ENCODE assay signal across 23 cellular contexts in the genomic region with DNA sequence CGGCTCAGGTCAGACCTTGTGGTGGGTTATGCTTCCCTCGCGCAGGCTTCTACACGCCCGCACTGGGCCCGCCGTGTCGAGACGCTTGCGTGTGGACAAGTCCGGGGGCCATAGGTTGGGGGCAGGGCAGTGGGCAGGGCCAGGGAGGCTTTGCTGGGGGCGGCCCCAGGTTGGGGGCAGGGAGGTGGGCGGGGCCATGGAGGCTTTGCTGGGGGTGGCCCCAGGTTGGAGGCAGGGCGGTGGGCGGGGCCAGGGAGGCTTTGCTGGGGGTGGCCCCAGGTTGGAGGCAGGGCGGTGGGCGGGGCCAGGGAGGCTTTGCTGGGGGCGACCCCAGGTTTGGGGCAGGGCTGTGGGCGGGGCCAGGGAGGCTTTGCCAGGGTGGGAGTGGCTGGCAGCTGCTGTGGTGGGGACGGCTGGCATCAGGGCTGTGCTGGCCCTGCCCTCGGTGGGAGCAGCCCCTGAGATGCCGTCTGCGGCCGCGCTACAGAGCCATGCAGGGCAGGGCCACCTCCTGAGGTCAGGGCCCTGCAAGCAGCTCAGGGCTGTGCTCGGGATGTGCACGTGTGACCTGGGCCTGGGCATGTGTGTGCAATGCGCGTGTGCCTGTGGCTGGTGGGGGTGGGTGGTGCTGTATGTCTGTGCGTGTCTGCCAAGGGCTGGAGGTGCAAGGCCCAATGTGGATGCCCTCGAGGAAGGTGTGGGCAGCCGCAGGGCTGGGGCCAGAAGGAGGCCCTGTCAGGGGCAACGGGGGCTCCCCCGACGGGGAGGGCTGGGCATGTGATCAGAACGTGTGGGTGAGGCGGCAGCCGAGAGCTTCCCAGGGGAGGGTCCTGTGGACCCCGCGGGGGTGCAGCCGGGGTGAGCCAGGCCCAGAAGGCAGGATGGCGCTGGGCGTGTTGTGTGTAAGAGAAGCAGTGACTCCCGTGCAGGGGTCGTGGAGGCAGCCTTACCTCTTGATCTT.
DNase-seq lines count a peak whose midpoint lies in the region; ATAC-seq and TF ChIP-seq lines count a peak whose summit lies in the region.
"Had no signal": no experiment of that assay in that cellular context is flagged by ENCODE, and none has a peak within 500 bp of the region (broad histone marks: within the 10 kb centered on the region; RNA-seq: fewer than 3 reads in every experiment).

No MANE protein-coding gene starts in this region.

- H3K27me3 Mint-ChIP-seq in activated T-cell treated with anti-CD3 and anti-CD28 coated beads, Interleukin-2, amount 50 U/mL, for 4 hours (ENCODE audit: low read depth): peaks cover 14% of the 10 kb centered on the region

- DNase-seq in activated T-cell treated with anti-CD3 and anti-CD28 coated beads, Interleukin-2, amount 50 U/mL, for 4 hours: peak; percentile 4
- no peak for DNase-seq in activated T-cell treated with anti-CD3 and anti-CD28 coated beads, Interleukin-2, amount 50 U/mL, for 48 hours
- DNase-seq in Karpas-422: peak; percentile 47
- peak; percentile 76 for DNase-seq in iPS-NIHi11 (ENCODE audit: low spot score)
- DNase-seq in sigmoid colon: peak; percentile 46
- DNase-seq: activated CD4-positive, alpha-beta T cell treated with anti-CD3 and anti-CD28 coated beads for 4 hours; activated CD8-positive, alpha-beta memory T cell treated with anti-CD3 and anti-CD28 coated beads, Interleukin-2, amount 10 ng/mL, durations not matched to agents 7 days and 5 days; BE2C; effector CD8-positive, alpha-beta T cell; EL; IMR-90; MM.1S; NCI-H1436 treated with DMSO at 0.1 percent for 48 hours; NCI-H69; SHP77; stimulated activated CD4-positive, alpha-beta T cell treated with anti-CD3 and anti-CD28 coated beads, Interleukin-12 subunit alpha, Interleukin-12 subunit beta, amount 100 ng/mL, for 4 hours had no signal

- H3K4me1 ChIP-seq in Karpas-422 (ENCODE audit: low read length) (no peaks in the 10 kb centered on the region), sigmoid colon (no peaks in the 10 kb centered on the region)
- H3K4me1 ChIP-seq: BE2C, Caco-2 had no signal

- TF ChIP-seq EP300 in sigmoid colon (IDR thresholded peaks at IDR 0.05): no peak

- no peak overlapping the region for H3K9ac ChIP-seq in Karpas-422 (ENCODE audit: low read length)

- TF ChIP-seq CTCF in sigmoid colon (IDR thresholded peaks at IDR 0.05): no peak

- H3K27me3 ChIP-seq in Karpas-422 (ENCODE audit: low read length) (no peaks in the 10 kb centered on the region), sigmoid colon (peaks cover 2 to 26% (median 22%) of the 10 kb centered on the region in 3 donors)

- no peaks in the 10 kb centered on the region for H3K79me2 ChIP-seq in Karpas-422 (ENCODE audit: low read length)

- no peaks in the 10 kb centered on the region for H3K9me3 ChIP-seq in Karpas-422 (ENCODE audit: low read length)
- H3K9me3 ChIP-seq in sigmoid colon: peaks cover 0 to 10% (median 0%) of the 10 kb centered on the region in 4 donors
- H3K9me3 ChIP-seq: BE2C, Caco-2, mucosa of descending colon had no signal

- H3K9me2 ChIP-seq in Karpas-422 (replicated peaks; ENCODE audit: insufficient read depth, low read length): no peaks in the 10 kb centered on the region

- H3K27ac ChIP-seq in Karpas-422 (ENCODE audit: low read length) (no peak overlapping the region), sigmoid colon (no peak overlapping the region)

- H3K4me3 ChIP-seq in Karpas-422 (ENCODE audit: low read length) (no peak overlapping the region), sigmoid colon (no peak overlapping the region)
- H3K4me3 ChIP-seq: mucosa of descending colon had no signal

- H2AFZ ChIP-seq in Karpas-422 (ENCODE audit: low read length): no peak overlapping the region

- no peak overlapping the region for H3K4me3 Mint-ChIP-seq in activated T-cell treated with anti-CD3 and anti-CD28 coated beads, Interleukin-2, amount 50 U/mL, for 4 hours
- H3K4me3 Mint-ChIP-seq: activated CD8-positive, alpha-beta memory T cell treated with anti-CD3 and anti-CD28 coated beads, Interleukin-2, amount 10 ng/mL, durations not matched to agents 7 days and 5 days; activated naive CD4-positive, alpha-beta T cell treated with anti-CD3 and anti-CD28 coated beads, Interleukin-2, amount 50 U/mL, for 24 hours had no signal

- no peaks in the 10 kb centered on the region for H4K20me1 ChIP-seq in Karpas-422 (ENCODE audit: insufficient read depth, low read depth, low read length)

- WGBS in sigmoid colon, 2 donors: 88 to 93% methylated on average over 45 of the region's 45 CpGs

- ATAC-seq in activated T-cell treated with anti-CD3 and anti-CD28 coated beads, Interleukin-2, amount 50 U/mL, for 4 hours: no peak
- ATAC-seq in GM18511 (IDR thresholded peaks at IDR 0.05; ENCODE audit: unreplicated experiment) (no peak), HG02840 (IDR thresholded peaks at IDR 0.05; ENCODE audit: low FRiP score, unreplicated experiment) (no peak), HG03342 (IDR thresholded peaks at IDR 0.05; ENCODE audit: unreplicated experiment) (no peak)
- ATAC-seq: activated CD8-positive, alpha-beta memory T cell treated with anti-CD3 and anti-CD28 coated beads, Interleukin-2, amount 10 ng/mL, durations not matched to agents 7 days and 5 days; esophagus mucosa; mucosa of descending colon had no signal

- intact Hi-C loops in sigmoid colon (cut with DNase I): no loop called here

- no peaks in the 10 kb centered on the region for H3K36me3 ChIP-seq in Karpas-422 (ENCODE audit: insufficient read depth, low read length)
- H3K36me3 ChIP-seq in sigmoid colon: no peaks in the 10 kb centered on the region
- H3K36me3 ChIP-seq: BE2C had no signal

- TF ChIP-seq POLR2A in sigmoid colon (IDR thresholded peaks at IDR 0.05): no peak

- H3K36me3 Mint-ChIP-seq in activated T-cell treated with anti-CD3 and anti-CD28 coated beads, Interleukin-2, amount 50 U/mL, for 4 hours (ENCODE audit: insufficient read depth): no peaks in the 10 kb centered on the region
- H3K36me3 Mint-ChIP-seq: activated CD8-positive, alpha-beta memory T cell treated with anti-CD3 and anti-CD28 coated beads, Interleukin-2, amount 10 ng/mL, durations not matched to agents 7 days and 5 days; activated naive CD4-positive, alpha-beta T cell treated with anti-CD3 and anti-CD28 coated beads, Interleukin-2, amount 50 U/mL, for 24 hours had no signal

- H3K9me3 Mint-ChIP-seq in activated T-cell treated with anti-CD3 and anti-CD28 coated beads, Interleukin-2, amount 50 U/mL, for 4 hours: peaks cover 10% of the 10 kb centered on the region

- H3K4me1 Mint-ChIP-seq in activated T-cell treated with anti-CD3 and anti-CD28 coated beads, Interleukin-2, amount 50 U/mL, for 4 hours (ENCODE audit: low read depth): peaks cover 6% of the 10 kb centered on the region
- H3K4me1 Mint-ChIP-seq: activated CD8-positive, alpha-beta memory T cell treated with anti-CD3 and anti-CD28 coated beads, Interleukin-2, amount 10 ng/mL, durations not matched to agents 7 days and 5 days had no signal

- H3K4me2 ChIP-seq in Karpas-422 (ENCODE audit: low read depth, low read length, poor library complexity, severe bottlenecking): no peak overlapping the region

Comparison
In these comparisons a context has a peak if more than half of its experiments do, and no peak if none do; other contexts are left out.
1. DNase-seq: peak in activated T-cell treated with anti-CD3 and anti-CD28 coated beads, Interleukin-2, amount 50 U/mL, for 4 hours (single experiment), Karpas-422 (single experiment), iPS-NIHi11 (single experiment) and sigmoid colon (single experiment); none in activated T-cell treated with anti-CD3 and anti-CD28 coated beads, Interleukin-2, amount 50 U/mL, for 48 hours (0 of 2).